ENCODE assay signal across 10 cellular contexts in genomic region chr11:35390737-35391682, GRCh38. TPM values are rescaled to one million over a fixed set of nuclear protein-coding genes. Genes with fewer than 3 reads are reported as not detected.
DNase-seq lines count a peak whose midpoint lies in the region; ATAC-seq and TF ChIP-seq lines count a peak whose summit lies in the region.
"Had no signal": no experiment of that assay in that cellular context is flagged by ENCODE, and none has a peak within 500 bp of the region (broad histone marks: within the 10 kb centered on the region; RNA-seq: fewer than 3 reads in every experiment).

No MANE protein-coding gene starts in this region.

- H3K4me1 ChIP-seq in Caco-2, result peaks cover 24% of the 10 kb centered on the region; the same call in 1 of the 2 replicates

- no peaks in the 10 kb centered on the region for H3K9me3 ChIP-seq in Caco-2

- H3K9me3 Mint-ChIP-seq in activated T-cell treated with anti-CD3 and anti-CD28 coated beads, Interleukin-2, amount 50 U/mL, for 24 hours, result no peaks in the 10 kb centered on the region
- no peaks in the 10 kb centered on the region for H3K9me3 Mint-ChIP-seq in Caco-2 (ENCODE audit: unreplicated experiment)

- POLR2A ChIA-PET in Caco-2 (lab: Charles Lee), result no interaction called here

- TF ChIP-seq CTCF in GM12875 (IDR thresholded peaks at IDR 0.05; ENCODE audit: borderline replicate concordance, insufficient read depth, low read depth, low read length) (no peak), Caco-2 (IDR thresholded peaks at IDR 0.05; ENCODE audit: insufficient read depth in 1 of 2, low read depth in 1 of 2, low read length in 1 of 2, severe bottlenecking in 1 of 2, unreplicated experiment in 1 of 2) (no peak)

- peaks cover 36% of the 10 kb centered on the region for H3K4me1 Mint-ChIP-seq in activated T-cell treated with anti-CD3 and anti-CD28 coated beads, Interleukin-2, amount 50 U/mL, for 24 hours (ENCODE audit: low read depth)
- H3K4me1 Mint-ChIP-seq in Caco-2 (ENCODE audit: low read depth, unreplicated experiment), result peaks cover 12% of the 10 kb centered on the region

- H3K4me3 ChIP-seq in GM12875 (ENCODE audit: low read depth, low read length) (peak overlapping the region; percentile 18), Caco-2 (ENCODE audit: low read depth, low read length) (no peak overlapping the region)
- H3K4me3 ChIP-seq: SK-N-MC had no signal

- CTCF ChIA-PET in Caco-2 (lab: Charles Lee), result interaction anchor here (0.9 to 1.2 kb wide), 4 partner anchors 13 to 475 kb away, joined by 3 to 9 read pairs (median 4); no protein-coding TSS in a partner anchor

- no peaks in the 10 kb centered on the region for H3K27me3 Mint-ChIP-seq in activated T-cell treated with anti-CD3 and anti-CD28 coated beads, Interleukin-2, amount 50 U/mL, for 24 hours
- H3K27me3 Mint-ChIP-seq in Caco-2 (ENCODE audit: insufficient read depth, unreplicated experiment), result no peaks in the 10 kb centered on the region

- intact Hi-C loops in Caco-2 (cut with micrococcal nuclease; ENCODE audit: unreplicated experiment), result loop anchor here (5.0 kb wide), 2 partner anchors 154 to 219 kb away; no protein-coding TSS in a partner anchor

- BruUV-seq in Caco-2 (replicated peaks; lab: Mats Ljungman, UMichigan), result no TSS peak

- H3K27ac Mint-ChIP-seq in activated T-cell treated with anti-CD3 and anti-CD28 coated beads, Interleukin-2, amount 50 U/mL, for 24 hours, result peak overlapping the region; percentile 27
- no peak overlapping the region for H3K27ac Mint-ChIP-seq in Caco-2 (ENCODE audit: unreplicated experiment)

- peak; percentile 88 for ATAC-seq in GM21723 (IDR thresholded peaks at IDR 0.05; ENCODE audit: unreplicated experiment)

- no peaks in the 10 kb centered on the region for H3K36me3 Mint-ChIP-seq in activated T-cell treated with anti-CD3 and anti-CD28 coated beads, Interleukin-2, amount 50 U/mL, for 24 hours (ENCODE audit: low read depth)
- H3K36me3 Mint-ChIP-seq in Caco-2 (ENCODE audit: insufficient read depth, unreplicated experiment), result no peaks in the 10 kb centered on the region
- H3K36me3 Mint-ChIP-seq: naive B cell had no signal

- H3K36me3 ChIP-seq in Caco-2 (ENCODE audit: control insufficient read depth, insufficient read depth, low read length), result no peaks in the 10 kb centered on the region

- H3K27me3 ChIP-seq in Caco-2 (replicated peaks; ENCODE audit: control insufficient read depth, insufficient read depth, low read length), result no peaks in the 10 kb centered on the region

- TF ChIP-seq RAD21 in Ishikawa (IDR thresholded peaks at IDR 0.05; ENCODE audit: low read depth), result no peak

- no peak; the same call in 1 of the 2 replicates for TF ChIP-seq EP300 in Ishikawa (IDR thresholded peaks at IDR 0.05; ENCODE audit: borderline replicate concordance)

- H3K4me3 Mint-ChIP-seq in activated T-cell treated with anti-CD3 and anti-CD28 coated beads, Interleukin-2, amount 50 U/mL, for 24 hours, result peak overlapping the region; percentile 23
- H3K4me3 Mint-ChIP-seq in Caco-2 (ENCODE audit: unreplicated experiment), result no peak overlapping the region

- DNase-seq in activated T-cell treated with anti-CD3 and anti-CD28 coated beads, Interleukin-2, amount 50 U/mL, for 24 hours, result peak; percentile 46
- peak; percentile 26 for DNase-seq in lung microvascular endothelial cell (ENCODE audit: low read depth in 2 of 2)
- no peak for DNase-seq in Ammon's horn (ENCODE audit: low spot score)
- no peak for DNase-seq in Caco-2
- DNase-seq in OCI-M2 (lab: John Stamatoyannopoulos, UW; ENCODE audit: unreplicated experiment), result no peak
- DNase-seq: naive B cell had no signal

TF ChIP-seq in Ishikawa, 13 proteins besides CTCF, POLR2A, EP300 and RAD21:
- no peak for TF ChIP-seq TCF12 (IDR thresholded peaks at IDR 0.05; ENCODE audit: low read depth)
- TF ChIP-seq REST (IDR thresholded peaks at IDR 0.05; ENCODE audit: low read depth), result no peak
- TF ChIP-seq EGR1 (IDR thresholded peaks at IDR 0.05), result no peak
- TF ChIP-seq NFIC (IDR thresholded peaks at IDR 0.05), result no peak
- TF ChIP-seq CEBPB (IDR thresholded peaks at IDR 0.05), result peak; percentile 66; the same call in 1 of the 2 replicates
- TF ChIP-seq ZBTB7A (IDR thresholded peaks at IDR 0.05; ENCODE audit: low read depth), result no peak
- TF ChIP-seq YY1 (IDR thresholded peaks at IDR 0.05; ENCODE audit: low read depth), result no peak

RNA-seq across cellular contexts. Expression of gene SLC1A2, which starts 28.3 kb away (rescaled TPM):
- total RNA-seq in lung microvascular endothelial cell (not detected in 2 replicates), Caco-2 (2022) (1.4 and 2.0 TPM in 2 replicates)

Comparison
In these comparisons a context has a peak if more than half of its experiments do, and no peak if none do; other contexts are left out.
1. DNase-seq: peak in activated T-cell treated with anti-CD3 and anti-CD28 coated beads, Interleukin-2, amount 50 U/mL, for 24 hours (single experiment) and lung microvascular endothelial cell (2 of 2); none in Ammon's horn (single experiment), Caco-2 (0 of 2) and OCI-M2 (single experiment).